1 cellular context compared by ENCODE assay signal in genomic region chr3:184037816-184038215, GRCh38.
TF ChIP-seq lines count a peak whose summit lies in the region.

No MANE protein-coding gene starts in this region.

TF ChIP-seq in HepG2, 621 proteins besides CTCF, POLR2A, EP300 and RAD21:
- TF ChIP-seq MLLT10 (CRISPR knock-in tag; IDR thresholded peaks at IDR 0.05), result no peak
- TF ChIP-seq NR2C2 (CRISPR knock-in tag; IDR thresholded peaks at IDR 0.05; ENCODE audit: borderline replicate concordance), result no peak
- no peak for TF ChIP-seq ZFYVE20 (CRISPR knock-in tag; IDR thresholded peaks at IDR 0.05; ENCODE audit: borderline replicate concordance, low read depth)
- TF ChIP-seq POLR2AphosphoS5 (IDR thresholded peaks at IDR 0.05; ENCODE audit: low read depth, low read length), result no peak
- no peak for TF ChIP-seq ZNF724P (CRISPR knock-in tag; IDR thresholded peaks at IDR 0.05; ENCODE audit: borderline replicate concordance)
- TF ChIP-seq NFIC (IDR thresholded peaks at IDR 0.05; ENCODE audit: low read length), result no peak
- no peak for TF ChIP-seq ZBTB10 (CRISPR knock-in tag; IDR thresholded peaks at IDR 0.05; ENCODE audit: borderline replicate concordance)
